ENCODE assay signal across 8 cellular contexts in genomic region chr19:32971012-32971595, GRCh38. TPM values are rescaled to one million over a fixed set of nuclear protein-coding genes. Genes with fewer than 3 reads are reported as not detected.
DNase-seq lines count a peak whose midpoint lies in the region; ATAC-seq and TF ChIP-seq lines count a peak whose summit lies in the region.

No MANE protein-coding gene starts in this region.

- no peak for ATAC-seq in activated CD8-positive, alpha-beta T cell treated with anti-CD3 and anti-CD28 coated beads for 36 hours
- ATAC-seq in GM21576 (IDR thresholded peaks at IDR 0.05; ENCODE audit: unreplicated experiment): no peak

- no peaks in the 10 kb centered on the region for H3K27me3 Mint-ChIP-seq in activated CD8-positive, alpha-beta T cell treated with anti-CD3 and anti-CD28 coated beads for 36 hours

- no peaks in the 10 kb centered on the region for H3K9me3 Mint-ChIP-seq in activated CD8-positive, alpha-beta T cell treated with anti-CD3 and anti-CD28 coated beads for 36 hours

- H3K36me3 Mint-ChIP-seq in activated CD8-positive, alpha-beta T cell treated with anti-CD3 and anti-CD28 coated beads for 36 hours (ENCODE audit: low read depth): peaks cover 7% of the 10 kb centered on the region

- POLR2A ChIA-PET in activated CD8-positive, alpha-beta T cell treated with anti-CD3 and anti-CD28 coated beads for 36 hours (lab: Charles Lee): no interaction called here

- peaks cover 16% of the 10 kb centered on the region; the same call in 1 of the 2 replicates for H3K36me3 ChIP-seq in iPS-20b (ENCODE audit: insufficient read depth, low read depth, low read length)
- peaks cover 5% of the 10 kb centered on the region for H3K36me3 ChIP-seq in suprapubic skin

- H3K9ac ChIP-seq in iPS-20b (ENCODE audit: low read depth, low read length): peak overlapping the region; percentile 70; the same call in 1 of the 2 replicates

- H3K4me3 Mint-ChIP-seq in activated CD8-positive, alpha-beta T cell treated with anti-CD3 and anti-CD28 coated beads for 36 hours: peak overlapping the region; percentile 98

- H3K4me3 ChIP-seq in iPS-20b (ENCODE audit: low read length) (peak overlapping the region; percentile 86), suprapubic skin (peak overlapping the region; percentile 67)

- H3K4me1 ChIP-seq in iPS-20b (ENCODE audit: insufficient read depth, low read length) (no peaks in the 10 kb centered on the region), suprapubic skin (peaks cover 21% of the 10 kb centered on the region)

- no peak for TF ChIP-seq POLR2A in suprapubic skin (IDR thresholded peaks at IDR 0.05)

- H3K27me3 ChIP-seq in iPS-20b (ENCODE audit: insufficient read depth, low read length) (no peaks in the 10 kb centered on the region), suprapubic skin (no peaks in the 10 kb centered on the region)

- no peak overlapping the region for H3K27ac ChIP-seq in iPS-20b (ENCODE audit: low read length)
- no peak overlapping the region for H3K27ac ChIP-seq in suprapubic skin

- H3K27ac Mint-ChIP-seq in activated CD8-positive, alpha-beta T cell treated with anti-CD3 and anti-CD28 coated beads for 36 hours: peak overlapping the region; percentile 88

- DNase-seq in activated CD4-positive, CD25-positive, alpha-beta regulatory T cell treated with anti-CD3 and anti-CD28 coated beads, Interleukin-2, amount 50 U/mL, for 72 hours: peak; percentile 33
- DNase-seq in activated CD4-positive, CD25-positive, alpha-beta regulatory T cell (lab: John Stamatoyannopoulos, UW): no peak
- no peak for DNase-seq in activated CD8-positive, alpha-beta T cell treated with anti-CD3 and anti-CD28 coated beads for 36 hours
- DNase-seq in suprapubic skin (ENCODE audit: low spot score in 2 of 2): no peak
- DNase-seq in D341Med (ENCODE audit: low spot score): no peak
- DNase-seq in GM13976 (ENCODE audit: low spot score): no peak

- H3K9me3 ChIP-seq in iPS-20b (ENCODE audit: insufficient read depth, low read depth, low read length): no peaks in the 10 kb centered on the region
- H3K9me3 ChIP-seq in suprapubic skin: no peaks in the 10 kb centered on the region

- WGBS in suprapubic skin: 17% methylated on average over 21 of the region's 21 CpGs

- CTCF ChIA-PET in activated CD8-positive, alpha-beta T cell treated with anti-CD3 and anti-CD28 coated beads for 36 hours (lab: Charles Lee): interaction anchor here (0.8 to 1.3 kb wide), 2 partner anchors 109 to 154 kb away, joined by 3 to 4 read pairs; partner anchors contain the start of gene GPATCH1

- in situ Hi-C loops in GM13976 (cut with MboI; ENCODE audit: low sequenced_read_pairs, unreplicated experiment): loop anchor here (10.0 kb wide), 1 partner anchor 144 kb away; no protein-coding TSS in a partner anchor

- peaks cover 8% of the 10 kb centered on the region for H3K4me1 Mint-ChIP-seq in activated CD8-positive, alpha-beta T cell treated with anti-CD3 and anti-CD28 coated beads for 36 hours (ENCODE audit: low read depth)

- intact Hi-C loops in activated CD8-positive, alpha-beta T cell treated with anti-CD3 and anti-CD28 coated beads for 36 hours (cut with micrococcal nuclease): no loop called here

- TF ChIP-seq CTCF in activated CD8-positive, alpha-beta T cell treated with anti-CD3 and anti-CD28 coated beads for 36 hours (IDR thresholded peaks at IDR 0.05): no peak
- TF ChIP-seq CTCF in suprapubic skin (IDR thresholded peaks at IDR 0.05): no peak
- TF ChIP-seq CTCF in GM13976 (IDR thresholded peaks at IDR 0.05; ENCODE audit: borderline replicate concordance, control extremely low read depth, extremely low read depth, insufficient read depth, missing control alignments): no peak

- TF ChIP-seq EP300 in suprapubic skin (IDR thresholded peaks at IDR 0.05): no peak

RNA-seq across cellular contexts. Expression of gene CEP89, which starts 0.7 kb away (rescaled TPM):
- total RNA-seq in activated CD8-positive, alpha-beta T cell treated with anti-CD3 and anti-CD28 coated beads for 36 hours: 10 to 100 TPM; 10.3 to 12.1 TPM
- 10 to 100 TPM; 11.7 to 22.5 (median 17.5) TPM for total RNA-seq in suprapubic skin

RNA-seq across cellular contexts. Expression of gene FAAP24, which starts 0.9 kb away (rescaled TPM):
- total RNA-seq in activated CD8-positive, alpha-beta T cell treated with anti-CD3 and anti-CD28 coated beads for 36 hours: 1 to 10 TPM; 6.7 to 8.2 TPM
- 1 to 10 TPM in 3 of 4 donors, under 1 TPM in 1; 0.98 to 4.1 (median 1.9) TPM for total RNA-seq in suprapubic skin
